Comparison of ENCODE assay signal across 9 cellular contexts in the genomic region with DNA sequence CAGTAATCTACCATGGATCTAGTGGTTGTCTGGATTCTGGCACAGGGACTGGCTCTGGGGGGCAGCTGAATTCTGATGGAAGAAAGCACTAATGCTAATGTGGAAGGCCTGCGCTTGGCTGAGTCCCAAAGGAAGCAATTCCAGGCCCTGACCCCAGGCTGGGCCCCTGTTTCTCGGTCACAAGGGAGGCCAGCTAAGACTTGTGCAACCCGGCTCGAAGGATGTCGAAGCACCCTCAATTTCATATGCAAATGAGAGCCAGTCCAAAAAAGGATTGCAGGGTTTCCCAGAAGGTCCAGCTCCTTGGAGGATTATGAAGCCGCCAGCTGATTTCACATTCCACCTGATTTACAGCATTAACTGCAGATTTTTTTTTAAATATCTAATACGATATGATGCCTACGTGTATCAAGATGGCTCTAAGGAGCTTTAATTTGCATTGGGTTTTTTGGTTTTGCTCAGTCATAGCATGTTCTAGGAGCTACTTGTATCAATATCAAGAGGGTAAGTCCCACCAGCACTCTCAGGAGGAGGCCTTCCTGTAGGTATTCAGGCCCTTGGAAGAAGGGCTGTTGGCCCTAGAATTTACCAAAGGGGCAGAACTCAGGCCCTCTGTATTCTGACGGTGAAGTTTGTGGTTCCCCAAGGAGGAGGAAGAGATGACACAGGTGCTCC.
A peak's percentile ranks its signal among the peaks of the same experiment; 100 is the strongest.
DNase-seq lines count a peak whose midpoint lies in the region; ATAC-seq, FAIRE-seq and TF ChIP-seq lines count a peak whose summit lies in the region.
"Had no signal": no experiment of that assay in that cellular context is flagged by ENCODE, and none has a peak within 500 bp of the region (broad histone marks: within the 10 kb centered on the region; RNA-seq: fewer than 3 reads in every experiment).

No MANE protein-coding gene starts in this region.

- DNase-seq in PC-3: no peak
- DNase-seq in right cardiac atrium: peak; percentile 59 to 73 (median 70)
- DNase-seq in urothelium cell line (ENCODE audit: low spot score): no peak
- no peak for DNase-seq in H4 (ENCODE audit: low spot score)
- no peak for DNase-seq in activated CD4-positive, alpha-beta T cell treated with anti-CD3 and anti-CD28 coated beads, Interleukin-2, amount 50 U/mL, for 48 hours
- no peak for DNase-seq in activated gamma-delta T cell treated with Interleukin-2 at 50 U/mL for 16 hours
- DNase-seq: stimulated activated CD4-positive, alpha-beta T cell treated with anti-CD3 and anti-CD28 coated beads, Interleukin-4, amount 100 ng/mL, for 1 hour had no signal

- H3K36me3 ChIP-seq in PC-3 (ENCODE audit: low read depth, low read length): no peaks in the 10 kb centered on the region
- H3K36me3 ChIP-seq in skeletal muscle satellite cell (ENCODE audit: insufficient read depth, low read length): no peaks in the 10 kb centered on the region

- H3K4me3 ChIP-seq in PC-3 (ENCODE audit: low read length) (no peak overlapping the region), right cardiac atrium (ENCODE audit: low read length) (no peak overlapping the region), skeletal muscle satellite cell (ENCODE audit: low read length) (no peak overlapping the region)

- CTCF ChIA-PET in PC-3 (lab: Charles Lee): interaction anchor here (0.6 to 1.5 kb wide), 2 partner anchors 24 to 44 kb away, joined by 3 to 7 read pairs; no protein-coding TSS in a partner anchor

- ATAC-seq in GM19455 (IDR thresholded peaks at IDR 0.05; ENCODE audit: unreplicated experiment) (peak; percentile 47), PC-3 (no peak), right cardiac atrium (peak; percentile 75)

- H3K9me3 ChIP-seq in PC-3 (ENCODE audit: low read length) (no peaks in the 10 kb centered on the region), right cardiac atrium (ENCODE audit: control insufficient read depth, low read length) (no peaks in the 10 kb centered on the region), skeletal muscle satellite cell (replicated peaks; ENCODE audit: low read length) (no peaks in the 10 kb centered on the region)

- no TSS peak for BruUV-seq in PC-3 (replicated peaks; lab: Mats Ljungman, UMichigan)

- H3K27ac ChIP-seq in PC-3 (ENCODE audit: low read length): no peak overlapping the region
- H3K27ac ChIP-seq in right cardiac atrium (ENCODE audit: low read length): peak overlapping the region; percentile 30

- H2AFZ ChIP-seq in PC-3 (ENCODE audit: low read length): peak overlapping the region; percentile 40

- H3F3A ChIP-seq in PC-3 (ENCODE audit: low read length, unreplicated experiment): no peaks in the 10 kb centered on the region

- no peaks in the 10 kb centered on the region for H3K27me3 ChIP-seq in PC-3 (ENCODE audit: low read length)
- no peaks in the 10 kb centered on the region for H3K27me3 ChIP-seq in right cardiac atrium (ENCODE audit: control insufficient read depth, insufficient read depth)
- H3K27me3 ChIP-seq in skeletal muscle satellite cell (ENCODE audit: control insufficient read depth, insufficient read depth, low read length): no peaks in the 10 kb centered on the region

- no peaks in the 10 kb centered on the region for H3K79me2 ChIP-seq in PC-3 (ENCODE audit: low read length)

- TF ChIP-seq CTCF in PC-3 (conservative IDR thresholded peaks at IDR 0.05; ENCODE audit: low read depth, low read length): no peak

- H3K9me2 ChIP-seq in PC-3 (replicated peaks; ENCODE audit: low read length): no peaks in the 10 kb centered on the region

- no peak overlapping the region for H3K9ac ChIP-seq in PC-3 (ENCODE audit: low read length)
- peak overlapping the region; percentile 16 for H3K9ac ChIP-seq in skeletal muscle satellite cell (ENCODE audit: low read depth, low read length)

- H3K4me2 ChIP-seq in PC-3 (ENCODE audit: low read length) (no peak overlapping the region), skeletal muscle satellite cell (ENCODE audit: low read length) (peak overlapping the region; percentile 56)

- intact Hi-C loops in PC-3 (cut with micrococcal nuclease) (loop anchor here (5.0 kb wide), 1 partner anchor 146 kb away; no protein-coding TSS in a partner anchor), right cardiac atrium (cut with DNase I) (loop anchor here (10.0 kb wide), 1 partner anchor 119 kb away; no protein-coding TSS in a partner anchor)

- POLR2A ChIA-PET in PC-3 (lab: Charles Lee; ENCODE audit: unreplicated experiment): interaction anchor here (0.7 kb wide), 1 partner anchor 120 kb away, joined by 5 read pairs; no protein-coding TSS in a partner anchor

- FAIRE-seq in urothelium cell line (lab: Jason Lieb, UNC): no peak

- WGBS in right cardiac atrium: 55% methylated on average over 9 of the region's 9 CpGs

- H4K20me1 ChIP-seq in PC-3 (ENCODE audit: low read length): no peaks in the 10 kb centered on the region

- H3K4me1 ChIP-seq in PC-3 (ENCODE audit: insufficient read depth, low read length): peaks cover 21% of the 10 kb centered on the region
- H3K4me1 ChIP-seq in right cardiac atrium (ENCODE audit: control insufficient read depth, insufficient read depth, low read length): peaks cover 2% of the 10 kb centered on the region
- H3K4me1 ChIP-seq in skeletal muscle satellite cell (ENCODE audit: control insufficient read depth, insufficient read depth, low read length): peaks cover 18% of the 10 kb centered on the region

Comparison
In these comparisons a context has a peak if more than half of its experiments do, and no peak if none do; other contexts are left out.
1. DNase-seq: peak in right cardiac atrium (3 of 3); none in PC-3 (single experiment), urothelium cell line (single experiment), H4 (single experiment), activated CD4-positive, alpha-beta T cell treated with anti-CD3 and anti-CD28 coated beads, Interleukin-2, amount 50 U/mL, for 48 hours (0 of 2) and activated gamma-delta T cell treated with Interleukin-2 at 50 U/mL for 16 hours (single experiment).